Comparison of ENCODE assay signal across 11 cellular contexts in genomic region chr18:6004683-6005082, GRCh38.
A peak's percentile ranks its signal among the peaks of the same experiment; 100 is the strongest.
DNase-seq lines count a peak whose midpoint lies in the region; ATAC-seq lines count a peak whose summit lies in the region.
"Had no signal": no experiment of that assay in that cellular context is flagged by ENCODE, and none has a peak within 500 bp of the region (broad histone marks: within the 10 kb centered on the region; RNA-seq: fewer than 3 reads in every experiment).

No MANE protein-coding gene starts in this region.

- H3K9me3 Mint-ChIP-seq in activated naive CD8-positive, alpha-beta T cell treated with anti-CD3 and anti-CD28 coated beads for 36 hours, result peaks cover 4% of the 10 kb centered on the region

- no peak overlapping the region for H3K4me3 Mint-ChIP-seq in activated naive CD8-positive, alpha-beta T cell treated with anti-CD3 and anti-CD28 coated beads for 36 hours

- H3K4me1 Mint-ChIP-seq in activated naive CD8-positive, alpha-beta T cell treated with anti-CD3 and anti-CD28 coated beads for 36 hours, result peaks cover 7% of the 10 kb centered on the region

- peak; percentile 55 to 56 for ATAC-seq in activated CD4-positive, CD25-positive, alpha-beta regulatory T cell treated with anti-CD3 and anti-CD28 coated beads, Interleukin-2, amount 50 U/mL, for 24 hours
- ATAC-seq in GM21447 (IDR thresholded peaks at IDR 0.05; ENCODE audit: unreplicated experiment) (peak; percentile 97), HG03108 (IDR thresholded peaks at IDR 0.05; ENCODE audit: unreplicated experiment) (peak; percentile 93)

- H3K27me3 Mint-ChIP-seq in activated naive CD8-positive, alpha-beta T cell treated with anti-CD3 and anti-CD28 coated beads for 36 hours, result peaks cover 3% of the 10 kb centered on the region

- H3K27ac Mint-ChIP-seq in activated naive CD8-positive, alpha-beta T cell treated with anti-CD3 and anti-CD28 coated beads for 36 hours, result no peak overlapping the region

- H3K36me3 Mint-ChIP-seq in activated naive CD8-positive, alpha-beta T cell treated with anti-CD3 and anti-CD28 coated beads for 36 hours, result no peaks in the 10 kb centered on the region

- DNase-seq in activated CD4-positive, CD25-positive, alpha-beta regulatory T cell (lab: John Stamatoyannopoulos, UW), result no peak
- peak; percentile 15 for DNase-seq in activated naive CD8-positive, alpha-beta T cell treated with anti-CD3 and anti-CD28 coated beads for 36 hours
- DNase-seq in NCI-H510A treated with DMSO at 0.1 percent for 48 hours (lab: John Stamatoyannopoulos, UW), result no peak
- DNase-seq in NCI-H2227 (lab: John Stamatoyannopoulos, UW; ENCODE audit: unreplicated experiment), result no peak
- DNase-seq in SW 1271 (lab: John Stamatoyannopoulos, UW), result no peak
- DNase-seq: 8988T, kidney, NCI-H748 treated with DMSO at 0.1 percent for 48 hours had no signal
